Comparison of ENCODE assay signal across 13 cellular contexts in the genomic region with DNA sequence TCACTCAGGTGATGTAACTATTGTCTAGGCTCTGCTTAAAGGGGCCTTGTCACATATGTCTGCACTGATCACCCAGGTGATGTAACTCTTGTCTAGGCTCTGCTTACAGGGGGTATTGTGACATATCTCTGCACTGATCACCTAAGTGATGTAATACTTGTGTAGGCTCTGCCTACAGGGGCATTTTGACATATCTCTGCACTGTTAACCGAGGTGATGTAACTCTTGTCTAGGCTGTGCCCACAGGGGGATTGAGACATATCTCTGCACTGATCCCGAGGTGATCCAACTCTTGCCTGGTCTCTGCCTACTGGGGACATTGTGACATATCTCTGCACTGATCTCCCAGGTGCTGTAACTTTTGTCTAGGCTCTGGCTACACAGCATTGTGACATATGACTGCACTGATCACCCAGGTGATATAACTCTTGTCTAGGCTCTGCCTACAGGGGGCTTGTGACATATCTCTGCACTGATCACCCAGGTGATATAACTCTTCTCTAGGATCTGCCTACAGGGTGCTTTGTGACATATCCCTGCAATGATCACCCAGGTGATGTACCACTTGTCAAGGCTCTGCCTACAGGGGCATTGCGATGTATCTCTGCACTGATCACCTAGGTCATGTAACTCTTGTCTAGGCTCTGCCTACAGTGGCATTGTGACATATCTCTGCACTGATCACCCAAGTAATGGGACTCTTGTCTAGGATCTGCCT. TPM values are rescaled to one million over a fixed set of nuclear protein-coding genes. Genes with fewer than 3 reads are reported as not detected.
A peak's percentile ranks its signal among the peaks of the same experiment; 100 is the strongest.
DNase-seq lines count a peak whose midpoint lies in the region; ATAC-seq, FAIRE-seq and TF ChIP-seq lines count a peak whose summit lies in the region.
"Not testable (repeated sequence)": the region's sequence is repeated elsewhere in the genome, so short reads cannot be mapped to it uniquely, and the experiment has no call there.
"Had no signal": no experiment of that assay in that cellular context is flagged by ENCODE, and none has a peak within 500 bp of the region (broad histone marks: within the 10 kb centered on the region; RNA-seq: fewer than 3 reads in every experiment).

No MANE protein-coding gene starts in this region.

- H3K4me1 ChIP-seq in HCT116 (ENCODE audit: control insufficient read depth in 1 of 2, insufficient read depth in 2 of 2, low read length in 2 of 2); pancreas: not testable (repeated sequence)

- TF ChIP-seq POLR2A in HCT116 (IDR thresholded peaks at IDR 0.05; ENCODE audit: borderline replicate concordance, extremely low read depth, insufficient read depth, insufficient read length), result not testable (repeated sequence)

- H3K4me1 Mint-ChIP-seq in activated CD4-positive, alpha-beta T cell treated with anti-CD3 and anti-CD28 coated beads, Interleukin-2, amount 10 ng/mL, durations not matched to agents 24 days and 14 days, result not testable (repeated sequence)

- H3K9me3 Mint-ChIP-seq in activated CD4-positive, alpha-beta T cell treated with anti-CD3 and anti-CD28 coated beads, Interleukin-2, amount 10 ng/mL, durations not matched to agents 24 days and 14 days, result peaks cover 27% of the 10 kb centered on the region

- POLR2A ChIA-PET in HCT116 (lab: Charles Lee), result not testable (repeated sequence)

- H3K79me2 ChIP-seq in HCT116 (ENCODE audit: insufficient read depth, low read length), result not testable (repeated sequence)

- not testable (repeated sequence) for H3K27ac ChIP-seq in HCT116 (ENCODE audit: low read depth, low read length); pancreas

- not testable (repeated sequence) for H4K20me1 ChIP-seq in HCT116 (ENCODE audit: insufficient read depth)

- intact Hi-C loops in HCT116 (cut with micrococcal nuclease); activated CD4-positive, alpha-beta T cell treated with anti-CD3 and anti-CD28 coated beads, Interleukin-2, amount 10 ng/mL, durations not matched to agents 24 days and 14 days (cut with micrococcal nuclease); Right ventricle myocardium superior (cut with DNase I); pancreas (cut with DNase I): not testable (repeated sequence)

- H3K4me3 ChIP-seq in HCT116 (replicated peaks in 1 of 2; ENCODE audit: low read depth in 1 of 2, low read length in 2 of 2); pancreas: not testable (repeated sequence)

- CTCF ChIA-PET in HCT116 (lab: Charles Lee), result not testable (repeated sequence)

- not testable (repeated sequence) for H3K9me2 ChIP-seq in HCT116 (ENCODE audit: insufficient read depth)

- H3K4me2 ChIP-seq in HCT116 (ENCODE audit: low read length), result not testable (repeated sequence)

- RAD21 ChIA-PET in HCT116 (lab: Charles Lee; ENCODE audit: low non-redundant PET in 1 of 2, low total read pairs in 2 of 2, uncharacterized antibody in 2 of 2, unreplicated experiment in 2 of 2), result not testable (repeated sequence)

- H3K9ac ChIP-seq in HCT116 (ENCODE audit: low read length), result not testable (repeated sequence)

- not testable (repeated sequence) for BruUV-seq in HCT116 (replicated peaks; lab: Mats Ljungman, UMichigan)

- not testable (repeated sequence) for H3K36me3 Mint-ChIP-seq in activated CD4-positive, alpha-beta T cell treated with anti-CD3 and anti-CD28 coated beads, Interleukin-2, amount 10 ng/mL, durations not matched to agents 24 days and 14 days (ENCODE audit: low read depth)

- H3K27me3 Mint-ChIP-seq in activated CD4-positive, alpha-beta T cell treated with anti-CD3 and anti-CD28 coated beads, Interleukin-2, amount 10 ng/mL, durations not matched to agents 24 days and 14 days, result not testable (repeated sequence)

- H3K27ac Mint-ChIP-seq in activated CD4-positive, alpha-beta T cell treated with anti-CD3 and anti-CD28 coated beads, Interleukin-2, amount 10 ng/mL, durations not matched to agents 24 days and 14 days, result not testable (repeated sequence)

- not testable (repeated sequence) for TF ChIP-seq CTCF in HCT116 (IDR thresholded peaks at IDR 0.05 in 2 of 3, conservative IDR thresholded peaks at IDR 0.05 in 1 of 3; ENCODE audit: borderline replicate concordance in 1 of 3, insufficient read depth in 1 of 3, low read depth in 2 of 3, low read length in 2 of 3); pancreas (IDR thresholded peaks at IDR 0.05)

- FAIRE-seq in pancreas (lab: Jason Lieb, UNC), result not testable (repeated sequence)

- DNase-seq in HCT116 (ENCODE audit: low read depth, low spot score); Right ventricle myocardium superior; pancreas: not testable (repeated sequence)
- peak; percentile 86 for DNase-seq in activated CD4-positive, alpha-beta T cell treated with anti-CD3 and anti-CD28 coated beads, Interleukin-2, amount 10 ng/mL, durations not matched to agents 24 days and 14 days

- 28 to 30% methylated on average over 1 of the region's 3 CpGs for WGBS in pancreas, 2 donors

- not testable (repeated sequence) for H2AFZ ChIP-seq in HCT116 (ENCODE audit: low read depth, low read length, poor library complexity, severe bottlenecking)

- peak; percentile 40 for ATAC-seq in GM18499 (IDR thresholded peaks at IDR 0.05; ENCODE audit: insufficient read depth, unreplicated experiment)
- ATAC-seq in GM19397 (IDR thresholded peaks at IDR 0.05; ENCODE audit: unreplicated experiment), result peak; percentile 57
- ATAC-seq in HCT116, result peak; percentile 52
- ATAC-seq in HG03039 (IDR thresholded peaks at IDR 0.05; ENCODE audit: unreplicated experiment), result peak; percentile 42
- peak; percentile 39 for ATAC-seq in HG03457 (IDR thresholded peaks at IDR 0.05; ENCODE audit: unreplicated experiment)
- ATAC-seq in Right ventricle myocardium superior (ENCODE audit: poor library complexity), result peak; percentile 81
- peak; percentile 22 to 68 (median 43) for ATAC-seq in pancreas

- not testable (repeated sequence) for H3K9me3 ChIP-seq in HCT116 (ENCODE audit: control insufficient read depth in 1 of 2, insufficient read depth in 1 of 2, low read depth in 1 of 2, low read length in 2 of 2); pancreas

- not testable (repeated sequence) for H3K4me3 Mint-ChIP-seq in activated CD4-positive, alpha-beta T cell treated with anti-CD3 and anti-CD28 coated beads, Interleukin-2, amount 10 ng/mL, durations not matched to agents 24 days and 14 days

- not testable (repeated sequence) for H3K27me3 ChIP-seq in HCT116 (ENCODE audit: insufficient read depth, low read length); pancreas

- not testable (repeated sequence) for H3K36me3 ChIP-seq in HCT116 (ENCODE audit: control insufficient read depth in 1 of 2, insufficient read depth in 2 of 2, low read length in 2 of 2); pancreas

- not testable (repeated sequence) for TF ChIP-seq RAD21 in HCT116 (IDR thresholded peaks at IDR 0.05; ENCODE audit: low read depth)

RNA-seq across cellular contexts. Expression of a gene that starts 50.3 kb away (rescaled TPM):
- total RNA-seq in HCT116 (2021; ENCODE audit: unreplicated experiment) (56.1 TPM), Right ventricle myocardium superior (47.8 TPM), pancreas (10 to 100 TPM; 10.3 to 21.4 (median 16.6) TPM)
- 20.5 and 23.6 TPM in 2 replicates for polyA plus RNA-seq in HCT116 (2012)
- 97.9 and 103 TPM in 2 replicates for total RNA-seq in activated CD4-positive, alpha-beta T cell treated with anti-CD3 and anti-CD28 coated beads, Interleukin-2, amount 10 ng/mL, durations not matched to agents 24 days and 14 days
- 10 to 100 TPM in 1 of 2 donors, 1 to 10 TPM in 1; 6.8 to 11.6 TPM for polyA plus RNA-seq in pancreas

RNA-seq across cellular contexts. Expression of a gene that starts 58.7 kb away (rescaled TPM):
- total RNA-seq in HCT116 (2021; ENCODE audit: unreplicated experiment) (0.57 TPM), Right ventricle myocardium superior (not detected), pancreas (under 1 TPM in 1 of 6 donors, not detected in 5; 0.35 TPM)
- polyA plus RNA-seq in HCT116 (2012), result 0.21 and 0.39 TPM in 2 replicates
- not detected in 2 replicates for total RNA-seq in activated CD4-positive, alpha-beta T cell treated with anti-CD3 and anti-CD28 coated beads, Interleukin-2, amount 10 ng/mL, durations not matched to agents 24 days and 14 days
- under 1 TPM in 1 of 2 donors, not detected in 1; 0.80 TPM for polyA plus RNA-seq in pancreas
- total RNA-seq: cerebellum, lung microvascular endothelial cell, right atrium auricular region had no signal
- polyA plus RNA-seq: A549, neural cell had no signal
